8 cellular contexts compared by ENCODE assay signal in the genomic region with DNA sequence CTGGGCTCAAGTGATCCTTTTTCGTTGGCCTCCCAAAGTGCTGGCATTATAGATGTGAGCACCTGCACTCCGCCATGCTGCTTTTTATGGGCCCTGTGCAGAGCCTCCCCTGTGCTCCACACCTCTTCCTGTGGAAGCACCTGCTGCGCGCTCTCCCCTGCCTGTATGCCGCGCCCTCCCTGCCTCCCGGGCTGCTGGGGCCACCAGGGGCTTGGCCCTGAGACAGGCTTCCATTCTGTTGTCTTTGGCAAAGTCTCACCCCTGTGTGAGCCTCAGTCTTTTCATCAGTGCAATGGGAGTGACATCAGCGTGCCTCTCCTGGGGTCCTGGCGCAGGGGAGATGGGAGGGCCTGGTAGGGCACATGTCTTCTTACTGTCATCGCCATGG.
DNase-seq lines count a peak whose midpoint lies in the region; ATAC-seq and TF ChIP-seq lines count a peak whose summit lies in the region.

No MANE protein-coding gene starts in this region.

- H3K4me1 ChIP-seq in neutrophil (ENCODE audit: control insufficient read depth in 1 of 2, insufficient read depth in 1 of 2, low read depth in 1 of 2, low read length in 1 of 2) = peaks cover 48 to 53% of the 10 kb centered on the region in 2 experiments

- no peak for TF ChIP-seq CTCF in choroid plexus epithelial cell (conservative IDR thresholded peaks at IDR 0.05; ENCODE audit: low read depth, low read length)
- no peak for TF ChIP-seq CTCF in neutrophil (IDR thresholded peaks at IDR 0.05)

- H3K4me3 ChIP-seq in choroid plexus epithelial cell (ENCODE audit: low read depth, low read length) (peak overlapping the region; percentile 21), neutrophil (ENCODE audit: low read depth in 1 of 2, low read length in 1 of 2) (peak overlapping the region; percentile 80 to 82)

- H3K36me3 ChIP-seq in neutrophil = peaks cover 43% of the 10 kb centered on the region

- peak overlapping the region; percentile 99 for H3K27ac ChIP-seq in neutrophil

- ATAC-seq in GM18517 (IDR thresholded peaks at IDR 0.05; ENCODE audit: unreplicated experiment) (no peak), HG03521 (IDR thresholded peaks at IDR 0.05; ENCODE audit: unreplicated experiment) (no peak)

- H3K9me3 ChIP-seq in neutrophil = no peaks in the 10 kb centered on the region

- no peaks in the 10 kb centered on the region for H3K27me3 ChIP-seq in neutrophil

- DNase-seq in COR-L47 (lab: John Stamatoyannopoulos, UW) (peak; percentile 39), NCI-H146 (lab: John Stamatoyannopoulos, UW) (peak; percentile 63), choroid plexus epithelial cell (ENCODE audit: low read depth) (no peak), activated gamma-delta T cell treated with Interleukin-2 at 50 U/mL for 16 hours (no peak), ecto neural progenitor cell (ENCODE audit: low spot score) (no peak)

Comparison
In these comparisons a context has a peak if more than half of its experiments do, and no peak if none do; other contexts are left out.
1. DNase-seq: peak in COR-L47 (single experiment) and NCI-H146 (single experiment); none in choroid plexus epithelial cell (single experiment), activated gamma-delta T cell treated with Interleukin-2 at 50 U/mL for 16 hours (single experiment) and ecto neural progenitor cell (single experiment).